Comparison of ENCODE assay signal across 13 cellular contexts in the genomic region with DNA sequence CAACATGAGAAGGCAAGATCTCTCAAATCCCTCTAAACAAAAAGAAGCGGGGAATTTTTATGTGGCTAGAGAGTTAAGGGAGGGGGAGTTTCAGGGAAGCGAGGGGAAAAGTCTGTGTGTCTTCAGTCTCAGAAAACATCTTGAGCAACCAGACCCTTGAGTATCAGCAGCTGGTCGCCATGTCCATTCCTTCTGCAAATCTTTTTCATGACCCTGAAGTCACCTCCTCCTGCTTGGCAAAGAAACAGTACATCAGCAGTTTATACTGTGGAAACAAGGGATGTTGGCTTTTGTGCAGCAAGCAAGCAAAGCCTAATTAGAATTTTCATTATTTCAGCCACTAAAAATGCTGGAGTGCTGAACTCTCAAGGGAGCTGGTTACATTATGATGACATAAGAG.
"Had no signal": no experiment of that assay in that cellular context is flagged by ENCODE, and none has a peak within 500 bp of the region (broad histone marks: within the 10 kb centered on the region; RNA-seq: fewer than 3 reads in every experiment).

No MANE protein-coding gene starts in this region.

- H3K36me3 ChIP-seq: spleen, suprapubic skin had no signal

- H3K27ac ChIP-seq: spleen, suprapubic skin had no signal

- H3K9me3 ChIP-seq: mucosa of descending colon, spleen, suprapubic skin had no signal

- DNase-seq: activated CD4-positive, alpha-beta T cell treated with anti-CD3 and anti-CD28 coated beads, Interleukin-2, amount 10 ng/mL, durations not matched to agents 24 days and 14 days; activated CD4-positive, CD25-positive, alpha-beta regulatory T cell; activated CD8-positive, alpha-beta memory T cell treated with anti-CD3 and anti-CD28 coated beads, Interleukin-2, amount 50 U/mL, for 4 hours; activated CD8-positive, alpha-beta T cell treated with anti-CD3 and anti-CD28 coated beads, Interleukin-2, amount 10 ng/mL, durations not matched to agents 7 days and 5 days; activated gamma-delta T cell treated with Interleukin-2 at 50 U/mL for 16 hours; activated naive CD8-positive, alpha-beta T cell treated with anti-CD3 and anti-CD28 coated beads for 36 hours; effector CD8-positive, alpha-beta T cell; left colon; mammary epithelial cell; naive thymus-derived CD4-positive, alpha-beta T cell; spleen had no signal

- ATAC-seq: activated CD8-positive, alpha-beta T cell treated with anti-CD3 and anti-CD28 coated beads, Interleukin-2, amount 10 ng/mL, durations not matched to agents 7 days and 5 days; left colon; mucosa of descending colon; naive thymus-derived CD4-positive, alpha-beta T cell had no signal

- H3K4me3 ChIP-seq: mucosa of descending colon, spleen, suprapubic skin had no signal

- H3K4me1 ChIP-seq: spleen, suprapubic skin had no signal

- H3K27me3 ChIP-seq: spleen, suprapubic skin had no signal
